26 cellular contexts compared by ENCODE assay signal in genomic region chr15:51799908-51800252, GRCh38.
"Had no signal": no experiment of that assay in that cellular context is flagged by ENCODE, and none has a peak within 500 bp of the region (broad histone marks: within the 10 kb centered on the region; RNA-seq: fewer than 3 reads in every experiment).

No MANE protein-coding gene starts in this region.

- H3K9me3 ChIP-seq: esophagus squamous epithelium, gastrocnemius medialis, heart right ventricle, left lung, lower lobe of right lung, mucosa of descending colon had no signal

- H3K27me3 ChIP-seq: dorsolateral prefrontal cortex, esophagus squamous epithelium, gastrocnemius medialis, heart right ventricle, left lung had no signal

- ATAC-seq: effector memory CD8-positive, alpha-beta T cell; esophagus mucosa; gastrocnemius medialis; heart right ventricle; left cardiac atrium; left ventricle myocardium superior; mucosa of descending colon had no signal

- H3K4me3 Mint-ChIP-seq: effector memory CD8-positive, alpha-beta T cell; endodermal cell; mesothelial cell of epicardium had no signal

- H3K4me1 Mint-ChIP-seq: endodermal cell had no signal

- H3K4me1 ChIP-seq: gastrocnemius medialis, lower lobe of right lung had no signal

- DNase-seq: dermis blood vessel endothelial cell; dorsolateral prefrontal cortex; effector CD4-positive, alpha-beta T cell; effector memory CD8-positive, alpha-beta T cell; endodermal cell; erythroblast; esophagus squamous epithelium; foreskin fibroblast; foreskin melanocyte; gastrocnemius medialis; glutamatergic neuron; heart right ventricle; hippocampal formation; left cardiac atrium; left lung; left ventricle myocardium superior; lower lobe of right lung; mesenchymal stem cell; mucosa of descending colon had no signal

- FAIRE-seq: colon, endometrium, islet of Langerhans, keratinocyte had no signal

- H3K36me3 Mint-ChIP-seq: mesothelial cell of epicardium had no signal

- H3K27ac Mint-ChIP-seq: endodermal cell, mesothelial cell of epicardium had no signal

- H3K4me3 ChIP-seq: coronary artery, dorsolateral prefrontal cortex, esophagus squamous epithelium, gastrocnemius medialis, heart right ventricle, left lung, lower lobe of right lung, mucosa of descending colon had no signal

- H3K36me3 ChIP-seq: gastrocnemius medialis, left lung had no signal

- H3K27ac ChIP-seq: coronary artery, esophagus squamous epithelium, gastrocnemius medialis, heart right ventricle, lower lobe of right lung had no signal

- H3K9me3 Mint-ChIP-seq: effector memory CD8-positive, alpha-beta T cell; endodermal cell; mesothelial cell of epicardium had no signal

- H3K27me3 Mint-ChIP-seq: effector memory CD8-positive, alpha-beta T cell had no signal
